ENCODE assay signal across 14 cellular contexts in the genomic region with DNA sequence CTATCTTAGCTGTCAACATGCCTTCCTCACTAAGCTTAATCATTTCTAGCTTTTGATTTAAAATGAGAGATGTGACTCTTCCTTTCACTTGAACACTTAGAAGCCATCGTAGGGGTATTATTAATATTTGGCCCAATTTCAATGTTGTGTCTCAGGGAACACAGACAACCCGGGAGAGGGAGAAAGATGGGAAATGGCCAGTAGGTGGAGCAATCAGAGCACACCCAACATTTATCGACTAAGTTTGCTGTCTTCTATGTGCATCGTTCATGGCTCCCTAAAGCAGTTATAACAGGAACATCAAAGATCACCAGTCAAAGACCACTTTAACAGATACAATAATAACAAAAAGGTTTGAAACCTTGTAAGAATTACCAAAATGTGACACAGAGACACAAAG.
DNase-seq lines count a peak whose midpoint lies in the region; ATAC-seq and TF ChIP-seq lines count a peak whose summit lies in the region.
"Had no signal": no experiment of that assay in that cellular context is flagged by ENCODE, and none has a peak within 500 bp of the region (broad histone marks: within the 10 kb centered on the region; RNA-seq: fewer than 3 reads in every experiment).

No MANE protein-coding gene starts in this region.

- no peak overlapping the region for H3K18ac ChIP-seq in neuronal stem cell (ENCODE audit: low read length)

- H2AFZ ChIP-seq in neuronal stem cell (ENCODE audit: low read length), result no peak overlapping the region

- no peak overlapping the region for H3K27ac ChIP-seq in A673 (ENCODE audit: low read depth, low read length, poor library complexity, severe bottlenecking)
- no peak overlapping the region for H3K27ac ChIP-seq in Panc1 (ENCODE audit: low read length)
- H3K27ac ChIP-seq in neuronal stem cell (replicated peaks; ENCODE audit: low read length), result no peak overlapping the region

- no peak overlapping the region for H3K4me2 ChIP-seq in neuronal stem cell (ENCODE audit: insufficient read depth, low read length, poor library complexity, severe bottlenecking)

- no peak overlapping the region for H3K4ac ChIP-seq in neuronal stem cell (ENCODE audit: low read length)

- peaks cover 4% of the 10 kb centered on the region for H3K9me3 Mint-ChIP-seq in glutamatergic neuron (ENCODE audit: unreplicated experiment)
- H3K9me3 Mint-ChIP-seq: natural killer cell had no signal

- peak; percentile 58 for TF ChIP-seq CTCF in A673 (conservative IDR thresholded peaks at IDR 0.05; ENCODE audit: low read depth, low read length)
- TF ChIP-seq CTCF in GM12874 (IDR thresholded peaks at IDR 0.05; ENCODE audit: insufficient read depth, low read depth, low read length), result 0 out of 2 replicates have a peak, but pooled peaks have one; percentile 12
- peak; percentile 68 for TF ChIP-seq CTCF in Panc1 (IDR thresholded peaks at IDR 0.05)
- TF ChIP-seq CTCF in glutamatergic neuron (IDR thresholded peaks at IDR 0.05; ENCODE audit: partially characterized antibody, unreplicated experiment), result peak; percentile 30

- H3K4me3 ChIP-seq in A673 (ENCODE audit: low read depth, low read length, poor library complexity, severe bottlenecking) (no peak overlapping the region), Panc1 (ENCODE audit: low read depth in 2 of 2, low read length in 2 of 2) (no peak overlapping the region), neuronal stem cell (ENCODE audit: low read length in 2 of 2) (no peak overlapping the region), HAP-1 (no peak overlapping the region)

- H2BK15ac ChIP-seq in neuronal stem cell (ENCODE audit: low read length), result no peak overlapping the region

- H3K36me3 ChIP-seq in A673 (ENCODE audit: insufficient read depth, low read length, poor library complexity, severe bottlenecking) (peaks cover 7% of the 10 kb centered on the region), Panc1 (ENCODE audit: control insufficient read depth, insufficient read depth, low read length) (no peaks in the 10 kb centered on the region; the same call in 1 of the 2 replicates), neuronal stem cell (replicated peaks in 1 of 2; ENCODE audit: control insufficient read depth in 2 of 2, insufficient read depth in 2 of 2, low read length in 2 of 2) (peaks cover 6 to 64% of the 10 kb centered on the region in 2 donors), HAP-1 (replicated peaks) (peaks cover 3% of the 10 kb centered on the region; the same call in 1 of the 2 replicates)

- intact Hi-C loops in A673 (cut with micrococcal nuclease; ENCODE audit: unreplicated experiment) (no loop called here), Panc1 (cut with micrococcal nuclease; ENCODE audit: unreplicated experiment) (no loop called here)

- peaks cover 15% of the 10 kb centered on the region for H3K36me3 Mint-ChIP-seq in glutamatergic neuron (ENCODE audit: unreplicated experiment)
- H3K36me3 Mint-ChIP-seq: natural killer cell had no signal

- H2AK5ac ChIP-seq in neuronal stem cell (ENCODE audit: low read depth, low read length), result no peak overlapping the region

- H2BK120ac ChIP-seq in neuronal stem cell (ENCODE audit: low read depth, low read length), result no peak overlapping the region

- no peak overlapping the region for H3K27ac Mint-ChIP-seq in glutamatergic neuron (ENCODE audit: unreplicated experiment)
- H3K27ac Mint-ChIP-seq: natural killer cell had no signal

- H4K91ac ChIP-seq in neuronal stem cell (ENCODE audit: low read depth, low read length, poor library complexity), result no peak overlapping the region

- H3K27me3 ChIP-seq in A673 (replicated peaks; ENCODE audit: insufficient read depth, low read depth, low read length, poor library complexity) (no peaks in the 10 kb centered on the region), Panc1 (ENCODE audit: control insufficient read depth, insufficient read depth, low read length) (no peaks in the 10 kb centered on the region), neuronal stem cell (ENCODE audit: control insufficient read depth in 3 of 3, insufficient read depth in 3 of 3, low read depth in 1 of 3, low read length in 3 of 3) (no peaks in the 10 kb centered on the region), HAP-1 (ENCODE audit: low read depth) (no peaks in the 10 kb centered on the region)

- H3K4me3 Mint-ChIP-seq in glutamatergic neuron (ENCODE audit: unreplicated experiment), result no peak overlapping the region
- H3K4me3 Mint-ChIP-seq: natural killer cell had no signal

- peak; percentile 45 for DNase-seq in A673 (ENCODE audit: low spot score)
- no peak for DNase-seq in Panc1 (ENCODE audit: low read depth, low spot score)
- no peak for DNase-seq in glutamatergic neuron
- no peak for DNase-seq in neuronal stem cell (ENCODE audit: low spot score)
- DNase-seq in HAP-1 (ENCODE audit: low spot score in 2 of 2), result no peak
- DNase-seq in SW480 (ENCODE audit: low spot score), result no peak
- DNase-seq: activated CD4-positive, alpha-beta T cell treated with anti-CD3 and anti-CD28 coated beads for 48 hours; activated gamma-delta T cell treated with Interleukin-2 at 50 U/mL for 16 hours; cortex of kidney; natural killer cell; NCI-H2107; SHP77 treated with DMSO at 0.1 percent for 48 hours had no signal

- POLR2A ChIA-PET in A673 (lab: Charles Lee; ENCODE audit: low non-redundant PET), result no interaction called here
- POLR2A ChIA-PET in Panc1 (lab: Charles Lee), result no interaction called here

- H2BK12ac ChIP-seq in neuronal stem cell (ENCODE audit: low read length), result no peak overlapping the region

- H3K4me1 ChIP-seq in A673 (ENCODE audit: insufficient read depth, low read length, poor library complexity, severe bottlenecking) (no peaks in the 10 kb centered on the region), Panc1 (ENCODE audit: control insufficient read depth, insufficient read depth, low read length) (no peaks in the 10 kb centered on the region), neuronal stem cell (ENCODE audit: control insufficient read depth in 2 of 2, insufficient read depth in 1 of 2, low read depth in 1 of 2, low read length in 2 of 2) (no peaks in the 10 kb centered on the region), HAP-1 (no peaks in the 10 kb centered on the region)

- no peaks in the 10 kb centered on the region for H3K79me1 ChIP-seq in neuronal stem cell (ENCODE audit: low read depth, low read length)

- H3K14ac ChIP-seq in neuronal stem cell (ENCODE audit: low read length), result no peak overlapping the region

- H2BK5ac ChIP-seq in neuronal stem cell (ENCODE audit: low read length), result no peak overlapping the region

- in situ Hi-C loops in Panc1 (cut with HindIII; ENCODE audit: low pct_unique_long_range_greater_than_20kb, low sequenced_read_pairs), result no loop called here
- in situ Hi-C loops in HAP-1 (cut with MboI; ENCODE audit: low sequenced_read_pairs), result no loop called here

- H3K9me3 ChIP-seq in A673 (ENCODE audit: low read depth, low read length, poor library complexity, severe bottlenecking) (no peaks in the 10 kb centered on the region), Panc1 (ENCODE audit: control insufficient read depth, insufficient read depth, low read depth, low read length) (no peaks in the 10 kb centered on the region), neuronal stem cell (replicated peaks in 1 of 2; ENCODE audit: control insufficient read depth in 2 of 2, insufficient read depth in 1 of 2, low read depth in 1 of 2, low read length in 2 of 2) (peaks cover 2 to 27% of the 10 kb centered on the region in 2 donors), HAP-1 (no peaks in the 10 kb centered on the region)

- no peaks in the 10 kb centered on the region for H3K4me1 Mint-ChIP-seq in glutamatergic neuron (ENCODE audit: low read depth, unreplicated experiment)
- H3K4me1 Mint-ChIP-seq: natural killer cell had no signal

- H3K27me3 Mint-ChIP-seq in glutamatergic neuron (ENCODE audit: unreplicated experiment), result peaks cover 1% of the 10 kb centered on the region

- no peak overlapping the region for H3K23ac ChIP-seq in neuronal stem cell (ENCODE audit: low read depth, low read length, poor library complexity)

- no peak overlapping the region for H4K8ac ChIP-seq in neuronal stem cell (ENCODE audit: low read depth, low read length)

- BruUV-seq in A673 (replicated peaks; lab: Mats Ljungman, UMichigan) (no TSS peak), Panc1 (replicated peaks; lab: Mats Ljungman, UMichigan) (no TSS peak)

- ATAC-seq in Panc1, result no peak; the same call in 1 of the 2 replicates
- ATAC-seq in GM18870 (IDR thresholded peaks at IDR 0.05; ENCODE audit: unreplicated experiment), result no peak
- ATAC-seq: natural killer cell had no signal

- no peak overlapping the region for H3K9ac ChIP-seq in neuronal stem cell (ENCODE audit: low read depth, low read length, poor library complexity)

- WGBS in neuronal stem cell (ENCODE audit: extremely low coverage in 2 of 2, insufficient read length in 2 of 2, insufficient replicate concordance in 1 of 2), 2 donors, result no CpG with 5 or more reads among the region's 4 CpGs

- CTCF ChIA-PET in A673 (lab: Charles Lee), result no interaction called here
- CTCF ChIA-PET in Panc1 (lab: Charles Lee), result interaction anchor here (0.6 kb wide), 1 partner anchor 41 kb away, joined by 4 read pairs; no protein-coding TSS in a partner anchor

Comparison
In these comparisons a context has a peak if more than half of its experiments do, and no peak if none do; other contexts are left out.
1. CTCF ChIP-seq: peak in every context shown above with its lines; median percentile 68 in Panc1; 58 in A673; 30 in glutamatergic neuron; 12 in GM12874.